Comparison of ENCODE assay signal across 14 cellular contexts in genomic region chr10:98313598-98313997, GRCh38. TPM values are rescaled to one million over a fixed set of nuclear protein-coding genes. Genes with fewer than 3 reads are reported as not detected.
A peak's percentile ranks its signal among the peaks of the same experiment; 100 is the strongest.
DNase-seq lines count a peak whose midpoint lies in the region; ATAC-seq and TF ChIP-seq lines count a peak whose summit lies in the region.
"Had no signal": no experiment of that assay in that cellular context is flagged by ENCODE, and none has a peak within 500 bp of the region (broad histone marks: within the 10 kb centered on the region; RNA-seq: fewer than 3 reads in every experiment).

No MANE protein-coding gene starts in this region.

- no peaks in the 10 kb centered on the region for H3K27me3 ChIP-seq in PC-9 (ENCODE audit: insufficient read depth, low read depth)
- H3K27me3 ChIP-seq in gastrocnemius medialis, result no peaks in the 10 kb centered on the region
- peaks cover 0 to 2% of the 10 kb centered on the region in 2 donors for H3K27me3 ChIP-seq in tibial artery
- H3K27me3 ChIP-seq: BE2C had no signal

- H3K9me3 ChIP-seq in HEK293 (ENCODE audit: control insufficient read depth, insufficient read depth, low read depth, low read length), result no peaks in the 10 kb centered on the region
- H3K9me3 ChIP-seq in PC-9 (ENCODE audit: insufficient read depth, low read depth), result no peaks in the 10 kb centered on the region
- no peaks in the 10 kb centered on the region for H3K9me3 ChIP-seq in gastrocnemius medialis
- no peaks in the 10 kb centered on the region for H3K9me3 ChIP-seq in tibial artery
- H3K9me3 ChIP-seq: BE2C, HAP-1 had no signal

- no TSS peak for BruUV-seq in PC-9 (replicated peaks; lab: Mats Ljungman, UMichigan)

- TF ChIP-seq POLR2A in gastrocnemius medialis (IDR thresholded peaks at IDR 0.05), result no peak

- H3K79me2 ChIP-seq in PC-9 (ENCODE audit: low read depth), result no peaks in the 10 kb centered on the region

- H3K4me3 ChIP-seq in HEK293 (ENCODE audit: low read depth, low read length) (no peak overlapping the region), PC-9 (no peak overlapping the region), gastrocnemius medialis (no peak overlapping the region), tibial artery (no peak overlapping the region)
- H3K4me3 ChIP-seq: HAP-1 had no signal

- H3K4me1 ChIP-seq in HEK293 (ENCODE audit: control insufficient read depth, insufficient read depth, low read length) (no peaks in the 10 kb centered on the region), PC-9 (replicated peaks; ENCODE audit: insufficient read depth) (peaks cover 47% of the 10 kb centered on the region), gastrocnemius medialis (peaks cover 35 to 44% of the 10 kb centered on the region in 2 donors), tibial artery (peaks cover 0 to 50% (median 34%) of the 10 kb centered on the region in 4 donors)
- H3K4me1 ChIP-seq: HAP-1 had no signal

- in situ Hi-C loops in gastrocnemius medialis (cut with MboI; ENCODE audit: low sequenced_read_pairs in 4 of 4) (no loop called here), GM13977 (cut with MboI; ENCODE audit: low pct_unique_long_range_greater_than_20kb, low sequenced_read_pairs, unreplicated experiment) (loop anchor here (25.0 kb wide), 1 partner anchor 401 kb away; no protein-coding TSS in a partner anchor)

- H3K9me2 ChIP-seq in PC-9 (ENCODE audit: insufficient read depth), result no peaks in the 10 kb centered on the region

- ATAC-seq in gastrocnemius medialis, result no peak

- CTCF ChIA-PET in HEK293 (lab: Yijun Ruan, JAX) (interaction anchor here (0.6 to 2.6 kb wide), 9 partner anchors 48 to 272 kb away, joined by 3 to 17 read pairs (median 3); no protein-coding TSS in a partner anchor), PC-9 (lab: Charles Lee) (no interaction called here)

- no peaks in the 10 kb centered on the region for H3K36me3 ChIP-seq in HEK293 (ENCODE audit: control insufficient read depth in 2 of 2, insufficient read depth in 1 of 2, low read length in 2 of 2)
- no peaks in the 10 kb centered on the region for H3K36me3 ChIP-seq in PC-9 (ENCODE audit: low read depth)
- no peaks in the 10 kb centered on the region for H3K36me3 ChIP-seq in gastrocnemius medialis
- H3K36me3 ChIP-seq in tibial artery, result no peaks in the 10 kb centered on the region
- H3K36me3 ChIP-seq: BE2C, HAP-1 had no signal

- POLR2A ChIA-PET in HEK293 (lab: Yijun Ruan, JAX), result no interaction called here
- POLR2A ChIA-PET in PC-9 (lab: Charles Lee; ENCODE audit: unreplicated experiment), result no interaction called here

- DNase-seq in PC-9, result no peak
- DNase-seq in gastrocnemius medialis, result no peak
- DNase-seq in tibial artery, result no peak
- no peak for DNase-seq in iPS-NIHi11 (ENCODE audit: low spot score)
- no peak for DNase-seq in GM13977 (ENCODE audit: low spot score)
- DNase-seq in anterior cingulate cortex (lab: John Stamatoyannopoulos, UW), result no peak
- DNase-seq: ACHN; BE2C; C1 segment of cervical spinal cord; CD4-positive, alpha-beta T cell; DMS79 treated with DMSO at 0.1 percent for 48 hours; GF-D8 had no signal

- H2AFZ ChIP-seq in PC-9, result no peak overlapping the region

- no peak for TF ChIP-seq CTCF in HEK293 (tag by site-specific recombination; IDR thresholded peaks at IDR 0.05)
- TF ChIP-seq CTCF in PC-9 (conservative IDR thresholded peaks at IDR 0.05), result no peak
- no peak for TF ChIP-seq CTCF in gastrocnemius medialis (IDR thresholded peaks at IDR 0.05 in 4 of 5, conservative IDR thresholded peaks at IDR 0.05 in 1 of 5)
- no peak for TF ChIP-seq CTCF in tibial artery (IDR thresholded peaks at IDR 0.05)
- TF ChIP-seq CTCF in GM13977 (IDR thresholded peaks at IDR 0.05; ENCODE audit: extremely low read depth, insufficient read depth, missing control alignments), result no peak

- intact Hi-C loops in PC-9 (cut with micrococcal nuclease; ENCODE audit: unreplicated experiment), result loop anchor here (5.0 kb wide), 2 partner anchors 104 to 134 kb away; partner anchors contain the start of genes HPS1 and PYROXD2
- intact Hi-C loops in gastrocnemius medialis (cut with DNase I; ENCODE audit: low total_unique reads), result loop anchor here (10.0 kb wide), 1 partner anchor 1121 kb away; the partner anchor contains the start of gene GOT1
- intact Hi-C loops in tibial artery (cut with DNase I; ENCODE audit: low total_unique reads), result loop anchor here (5.0 kb wide), 2 partner anchors 51 to 66 kb away; no protein-coding TSS in a partner anchor

- H4K20me1 ChIP-seq in PC-9 (ENCODE audit: insufficient read depth), result no peaks in the 10 kb centered on the region

- H3F3A ChIP-seq in PC-9 (ENCODE audit: insufficient read depth, low read depth), result peaks cover 20% of the 10 kb centered on the region; the same call in 1 of the 2 replicates

- no peak overlapping the region for H3K4me2 ChIP-seq in PC-9

- no peak overlapping the region for H3K27ac ChIP-seq in HEK293 (ENCODE audit: extremely low read depth, low read depth, low read length)
- H3K27ac ChIP-seq in PC-9, result peak overlapping the region; percentile 62; the same call in 1 of the 2 replicates
- peak overlapping the region; percentile 80 to 88 (median 81) for H3K27ac ChIP-seq in gastrocnemius medialis
- peak overlapping the region; percentile 45 to 61 for H3K27ac ChIP-seq in tibial artery

TF ChIP-seq in HEK293, 187 proteins besides CTCF, POLR2A, EP300 and RAD21:
- TF ChIP-seq REST (tag by site-specific recombination; IDR thresholded peaks at IDR 0.05), result peak; percentile 61; the same call in 1 of the 2 replicates
- no peak for TF ChIP-seq ZNF707 (tag by site-specific recombination; IDR thresholded peaks at IDR 0.05)
TF ChIP-seq in HEK293: peak in this region for 1.

RNA-seq across cellular contexts. Expression of gene LOXL4, which starts 45.6 kb away (rescaled TPM):
- 2.5 and 3.5 TPM in 2 replicates for total RNA-seq in PC-9 (2021)
- total RNA-seq in gastrocnemius medialis, result 1 to 10 TPM; 1.6 to 6.9 (median 4.7) TPM
- total RNA-seq: CD4-positive, alpha-beta T cell had no signal
